Comparison of ENCODE assay signal across 9 cellular contexts in the genomic region with DNA sequence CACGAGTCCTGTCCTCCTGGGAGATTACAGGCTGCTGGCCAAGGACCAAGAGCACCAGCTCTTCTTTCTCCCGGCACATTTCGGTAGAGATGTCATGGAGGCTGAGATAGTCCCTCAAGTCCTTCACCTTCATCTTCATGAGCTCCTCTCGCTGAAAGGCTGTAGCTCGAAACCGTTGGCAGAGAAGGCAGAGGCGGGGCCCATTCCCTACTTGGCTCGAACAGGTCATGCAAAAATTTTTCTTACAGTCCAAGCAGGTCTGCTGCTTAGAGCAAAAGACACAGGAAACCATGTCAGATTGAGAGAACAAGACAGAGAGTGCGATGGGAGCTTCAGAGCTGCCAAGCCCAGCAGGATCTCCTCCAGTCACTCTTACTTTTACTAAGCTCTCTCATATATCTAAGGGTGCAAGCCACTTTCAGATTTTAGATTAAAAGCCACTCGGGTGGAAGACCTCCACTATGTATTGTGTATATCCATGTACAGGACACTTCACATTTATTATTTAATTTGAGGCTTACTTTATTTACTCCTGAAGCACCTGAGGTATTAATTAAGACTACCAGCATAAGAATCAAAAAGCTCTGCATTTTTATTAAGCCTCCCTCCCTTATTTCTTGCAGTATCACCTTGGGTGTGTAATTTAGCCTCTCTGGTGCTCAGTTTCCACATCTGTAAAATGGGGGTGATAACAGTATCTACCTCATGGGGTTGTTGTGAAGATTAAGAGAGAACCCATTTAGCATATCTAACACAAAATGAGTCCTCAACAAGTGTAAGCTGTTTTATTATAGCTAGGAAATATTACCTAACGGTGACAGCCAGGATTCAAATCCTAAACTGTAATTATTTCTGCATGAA. TPM values are rescaled to one million over a fixed set of nuclear protein-coding genes. Genes with fewer than 3 reads are reported as not detected.
DNase-seq lines count a peak whose midpoint lies in the region; ATAC-seq, FAIRE-seq and TF ChIP-seq lines count a peak whose summit lies in the region.
"Had no signal": no experiment of that assay in that cellular context is flagged by ENCODE, and none has a peak within 500 bp of the region (broad histone marks: within the 10 kb centered on the region; RNA-seq: fewer than 3 reads in every experiment).

No MANE protein-coding gene starts in this region.

- H3K36me3 Mint-ChIP-seq in activated CD8-positive, alpha-beta T cell treated with anti-CD3 and anti-CD28 coated beads, Interleukin-2, amount 10 ng/mL, durations not matched to agents 7 days and 5 days (ENCODE audit: low read depth), result peaks cover 22% of the 10 kb centered on the region
- peaks cover 52% of the 10 kb centered on the region for H3K36me3 Mint-ChIP-seq in stimulated activated effector memory CD8-positive, alpha-beta T cell treated with anti-CD3 and anti-CD28 coated beads, Interleukin-12 subunit alpha, Interleukin-12 subunit beta, amount 100 ng/mL, for 72 hours

- H3K14ac ChIP-seq in IMR-90 (replicated peaks; ENCODE audit: low read depth, low read length), result no peak overlapping the region; the same call in none of the 2 replicates

- peak overlapping the region; percentile 79 for H2BK5ac ChIP-seq in IMR-90 (ENCODE audit: low read depth, low read length, poor library complexity, severe bottlenecking)

- in situ Hi-C loops in IMR-90 (cut with MboI; ENCODE audit: low sequenced_read_pairs), result no loop called here

- H4K5ac ChIP-seq in IMR-90 (ENCODE audit: low read depth, low read length), result no peak overlapping the region; the same call in 1 of the 2 replicates

- no peak overlapping the region for H2AK9ac ChIP-seq in IMR-90 (replicated peaks; ENCODE audit: low read depth, low read length, poor library complexity)

- no peak for TF ChIP-seq RAD21 in IMR-90 (IDR thresholded peaks at IDR 0.05; ENCODE audit: low read length)

- peak overlapping the region; percentile 66 for H3K4me3 Mint-ChIP-seq in activated CD8-positive, alpha-beta T cell treated with anti-CD3 and anti-CD28 coated beads, Interleukin-2, amount 10 ng/mL, durations not matched to agents 7 days and 5 days
- H3K4me3 Mint-ChIP-seq in stimulated activated effector memory CD8-positive, alpha-beta T cell treated with anti-CD3 and anti-CD28 coated beads, Interleukin-12 subunit alpha, Interleukin-12 subunit beta, amount 100 ng/mL, for 72 hours, result peak overlapping the region; percentile 76

- H3K18ac ChIP-seq in IMR-90 (ENCODE audit: low read depth, low read length), result no peak overlapping the region

- H2BK20ac ChIP-seq in IMR-90 (ENCODE audit: low read depth, low read length), result no peak overlapping the region

- DNase-seq in IMR-90, result no peak
- no peak for DNase-seq in activated CD8-positive, alpha-beta T cell treated with anti-CD3 and anti-CD28 coated beads, Interleukin-2, amount 10 ng/mL, durations not matched to agents 7 days and 5 days
- no peak for DNase-seq in stimulated activated effector memory CD8-positive, alpha-beta T cell treated with anti-CD3 and anti-CD28 coated beads, Interleukin-12 subunit alpha, Interleukin-12 subunit beta, amount 100 ng/mL, for 72 hours (ENCODE audit: low spot score in 2 of 2)
- DNase-seq in sciatic nerve (ENCODE audit: low spot score), result no peak
- DNase-seq in activated CD4-positive, CD25-positive, alpha-beta regulatory T cell treated with anti-CD3 and anti-CD28 coated beads, Interleukin-2, amount 50 U/mL, for 72 hours, result no peak
- no peak for DNase-seq in pancreas
- DNase-seq: NCI-H524 had no signal

- no peak overlapping the region for H4K91ac ChIP-seq in IMR-90 (ENCODE audit: insufficient read depth, low read depth, low read length)

- no peak overlapping the region for H3K23ac ChIP-seq in IMR-90 (ENCODE audit: low read depth, low read length)

- H3K9me1 ChIP-seq in IMR-90 (ENCODE audit: insufficient read depth, low read length), result peaks cover 18% of the 10 kb centered on the region

- BruUV-seq in IMR-90 (replicated peaks; lab: Mats Ljungman, UMichigan), result no TSS peak

- H4K20me1 ChIP-seq in IMR-90 (ENCODE audit: insufficient read depth, low read length), result no peaks in the 10 kb centered on the region; the same call in 1 of the 2 replicates

- TF ChIP-seq POLR2A in IMR-90 (IDR thresholded peaks at IDR 0.05; ENCODE audit: low read depth, low read length), result no peak
- TF ChIP-seq POLR2A in gastroesophageal sphincter (IDR thresholded peaks at IDR 0.05), result no peak

- H3K9me3 ChIP-seq in IMR-90 (ENCODE audit: control insufficient read depth, insufficient read depth, low read length) (no peaks in the 10 kb centered on the region), gastroesophageal sphincter (no peaks in the 10 kb centered on the region), pancreas (no peaks in the 10 kb centered on the region)

- no peak overlapping the region for H3K4ac ChIP-seq in IMR-90 (ENCODE audit: low read depth, low read length)

- H3K27me3 ChIP-seq in IMR-90 (ENCODE audit: control insufficient read depth, insufficient read depth, low read length) (no peaks in the 10 kb centered on the region), gastroesophageal sphincter (no peaks in the 10 kb centered on the region), pancreas (no peaks in the 10 kb centered on the region)

- H3K36me3 ChIP-seq in IMR-90 (ENCODE audit: control insufficient read depth, insufficient read depth, low read length) (peaks cover 23% of the 10 kb centered on the region), gastroesophageal sphincter (peaks cover 0 to 63% of the 10 kb centered on the region in 2 donors), pancreas (peaks cover 0 to 9% (median 0%) of the 10 kb centered on the region in 3 donors)

- CTCF ChIA-PET in IMR-90 (lab: Yijun Ruan, JAX), result interaction anchor here (1.2 to 1.3 kb wide), 2 partner anchors 24 to 68 kb away, joined by 3 to 4 read pairs; no protein-coding TSS in a partner anchor
- CTCF ChIA-PET in activated CD8-positive, alpha-beta T cell treated with anti-CD3 and anti-CD28 coated beads, Interleukin-2, amount 10 ng/mL, durations not matched to agents 7 days and 5 days (lab: Charles Lee), result interaction anchor here (0.7 to 3.3 kb wide), 20 partner anchors 7 to 479 kb away, joined by 3 to 57 read pairs (median 6); a partner anchor contains a TSS

- no CpG with 5 or more reads among the region's 11 CpGs for WGBS in IMR-90 (ENCODE audit: extremely low coverage in 2 of 2, insufficient read length in 1 of 2), 2 experiments
- 83 to 89% methylated on average over 5 to 11 of the region's 11 CpGs for WGBS in gastroesophageal sphincter (ENCODE audit: low coverage in 1 of 2), 2 donors
- WGBS in pancreas, 2 donors, result 84 to 89% methylated on average over 11 of the region's 11 CpGs

- H2BK120ac ChIP-seq in IMR-90 (ENCODE audit: low read depth, low read length), result no peak overlapping the region

- no peak for FAIRE-seq in pancreas (lab: Jason Lieb, UNC)

- dilution Hi-C loops in IMR-90 (cut with HindIII; ENCODE audit: low sequenced_read_pairs, unreplicated experiment), result no loop called here

- 0 out of 2 replicates have a peak, but pooled peaks cover 2% of the 10 kb centered on the region for H3K4me1 ChIP-seq in IMR-90 (ENCODE audit: control insufficient read depth, insufficient read depth, low read length)
- peaks cover 0 to 27% (median 11%) of the 10 kb centered on the region in 3 donors for H3K4me1 ChIP-seq in gastroesophageal sphincter
- H3K4me1 ChIP-seq in pancreas, result peaks cover 0 to 6% (median 0%) of the 10 kb centered on the region in 3 donors

- peak overlapping the region; percentile 98 for H3K27ac Mint-ChIP-seq in activated CD8-positive, alpha-beta T cell treated with anti-CD3 and anti-CD28 coated beads, Interleukin-2, amount 10 ng/mL, durations not matched to agents 7 days and 5 days
- H3K27ac Mint-ChIP-seq in stimulated activated effector memory CD8-positive, alpha-beta T cell treated with anti-CD3 and anti-CD28 coated beads, Interleukin-12 subunit alpha, Interleukin-12 subunit beta, amount 100 ng/mL, for 72 hours, result peak overlapping the region; percentile 98

- no peaks in the 10 kb centered on the region for H3K27me3 Mint-ChIP-seq in activated CD8-positive, alpha-beta T cell treated with anti-CD3 and anti-CD28 coated beads, Interleukin-2, amount 10 ng/mL, durations not matched to agents 7 days and 5 days (ENCODE audit: low read depth)
- H3K27me3 Mint-ChIP-seq: progenitor cell of endocrine pancreas had no signal

- H2AK5ac ChIP-seq in IMR-90 (ENCODE audit: low read depth, low read length), result no peak overlapping the region

- H3K4me3 ChIP-seq in IMR-90 (ENCODE audit: insufficient read depth, low read depth, low read length) (no peak overlapping the region), gastroesophageal sphincter (no peak overlapping the region), pancreas (no peak overlapping the region)

- intact Hi-C loops in IMR-90 (cut with micrococcal nuclease), result loop anchor here (1.0 to 5.0 kb wide), 2 partner anchors 46 to 68 kb away; no protein-coding TSS in a partner anchor
- intact Hi-C loops in sciatic nerve (cut with DNase I), result no loop called here
- intact Hi-C loops in pancreas (cut with DNase I), result no loop called here

- peak overlapping the region; percentile 34 to 84; a peak in 2 of 4 replicates for H4K8ac ChIP-seq in IMR-90 (ENCODE audit: low read depth in 2 of 2, low read length in 2 of 2)

- peaks cover 20 to 61% of the 10 kb centered on the region in 2 experiments for H3K79me1 ChIP-seq in IMR-90 (ENCODE audit: low read depth in 1 of 2, low read length in 2 of 2)

- POLR2A ChIA-PET in IMR-90 (lab: Charles Lee; ENCODE audit: unreplicated experiment), result no interaction called here
- POLR2A ChIA-PET in activated CD8-positive, alpha-beta T cell treated with anti-CD3 and anti-CD28 coated beads, Interleukin-2, amount 10 ng/mL, durations not matched to agents 7 days and 5 days (lab: Charles Lee), result interaction anchor here (0.5 to 2.8 kb wide), 20 partner anchors 7 to 516 kb away, joined by 3 to 32 read pairs (median 4); a partner anchor contains a TSS

- H3K56ac ChIP-seq in IMR-90 (ENCODE audit: extremely low read depth, insufficient read depth, low read length), result no peak overlapping the region

- no peak overlapping the region for H3K4me2 ChIP-seq in IMR-90 (ENCODE audit: low read depth, low read length)

- TF ChIP-seq CTCF in IMR-90 (conservative IDR thresholded peaks at IDR 0.05; ENCODE audit: low read depth, low read length) (no peak), gastroesophageal sphincter (IDR thresholded peaks at IDR 0.05) (no peak), pancreas (IDR thresholded peaks at IDR 0.05) (no peak)

- H3K4me1 Mint-ChIP-seq in activated CD8-positive, alpha-beta T cell treated with anti-CD3 and anti-CD28 coated beads, Interleukin-2, amount 10 ng/mL, durations not matched to agents 7 days and 5 days (ENCODE audit: low read depth), result peaks cover 40% of the 10 kb centered on the region
- peaks cover 39% of the 10 kb centered on the region for H3K4me1 Mint-ChIP-seq in stimulated activated effector memory CD8-positive, alpha-beta T cell treated with anti-CD3 and anti-CD28 coated beads, Interleukin-12 subunit alpha, Interleukin-12 subunit beta, amount 100 ng/mL, for 72 hours

- no peak for ATAC-seq in IMR-90 (ENCODE audit: low read depth)
- no peak for ATAC-seq in activated CD8-positive, alpha-beta T cell treated with anti-CD3 and anti-CD28 coated beads, Interleukin-2, amount 10 ng/mL, durations not matched to agents 7 days and 5 days
- no peak for ATAC-seq in gastroesophageal sphincter
- no peak for ATAC-seq in stimulated activated effector memory CD8-positive, alpha-beta T cell treated with anti-CD3 and anti-CD28 coated beads, Interleukin-12 subunit alpha, Interleukin-12 subunit beta, amount 100 ng/mL, for 72 hours
- no peak for ATAC-seq in sciatic nerve
- ATAC-seq in pancreas, result no peak

- TF ChIP-seq EP300 in gastroesophageal sphincter (IDR thresholded peaks at IDR 0.05), result no peak

- H3K9ac ChIP-seq in IMR-90 (ENCODE audit: low read depth, low read length), result no peak overlapping the region

- H3K27ac ChIP-seq in IMR-90 (ENCODE audit: insufficient read depth, low read length) (no peak overlapping the region), gastroesophageal sphincter (peak overlapping the region; percentile 53 to 85 (median 76)), pancreas (peak overlapping the region in 1 of 4 donors; percentile 55)

- no peaks in the 10 kb centered on the region for H3K9me3 Mint-ChIP-seq in activated CD8-positive, alpha-beta T cell treated with anti-CD3 and anti-CD28 coated beads, Interleukin-2, amount 10 ng/mL, durations not matched to agents 7 days and 5 days (ENCODE audit: insufficient read depth)
- H3K9me3 Mint-ChIP-seq in stimulated activated effector memory CD8-positive, alpha-beta T cell treated with anti-CD3 and anti-CD28 coated beads, Interleukin-12 subunit alpha, Interleukin-12 subunit beta, amount 100 ng/mL, for 72 hours, result no peaks in the 10 kb centered on the region

- H2AFZ ChIP-seq in IMR-90 (replicated peaks; ENCODE audit: low read length, poor library complexity), result peak overlapping the region; percentile 8

- H2BK15ac ChIP-seq in IMR-90 (ENCODE audit: low read depth, low read length), result no peak overlapping the region

RNA-seq across cellular contexts. Expression of a gene that starts 41.4 kb away (rescaled TPM):
- total RNA-seq in IMR-90 (2012; rRNA removed) (35.8 and 41.9 TPM in 2 replicates), gastroesophageal sphincter (10 to 100 TPM; 25.0 to 36.3 (median 29.9) TPM), sciatic nerve (35.2 TPM), pancreas (10 to 100 TPM; 14.6 to 22.2 (median 18.8) TPM)
- polyA plus RNA-seq in IMR-90 (2012; rRNA removed) (28.3 and 36.4 TPM in 2 replicates), pancreas (10 to 100 TPM in 1 of 2 donors, 1 to 10 TPM in 1; 6.4 to 11.6 TPM)
- polyA plus RNA-seq in IMR-90 (2012; cell fraction: cytosol; rRNA removed), result 18.8 and 24.6 TPM in 2 replicates
- polyA plus RNA-seq in IMR-90 (2012; cell fraction: nucleus; rRNA removed; ENCODE audit: low replicate concordance), result 34.5 and 61.5 TPM in 2 replicates
- total RNA-seq in activated CD8-positive, alpha-beta T cell treated with anti-CD3 and anti-CD28 coated beads, Interleukin-2, amount 10 ng/mL, durations not matched to agents 7 days and 5 days, result 10 to 100 TPM; 38.7 to 42.2 TPM

RNA-seq across cellular contexts. Expression of a gene that starts 41.8 kb away (rescaled TPM):
- total RNA-seq in IMR-90 (2012; rRNA removed) (19.2 and 20.8 TPM in 2 replicates), gastroesophageal sphincter (10 to 100 TPM; 16.7 to 43.8 (median 30.8) TPM), sciatic nerve (23.3 TPM), pancreas (10 to 100 TPM; 12.9 to 24.4 (median 17.4) TPM)
- polyA plus RNA-seq in IMR-90 (2012; rRNA removed) (9.9 and 11.6 TPM in 2 replicates), pancreas (1 to 10 TPM; 3.6 to 5.9 TPM)
- 6.0 and 9.6 TPM in 2 replicates for polyA plus RNA-seq in IMR-90 (2012; cell fraction: cytosol; rRNA removed)
- polyA plus RNA-seq in IMR-90 (2012; cell fraction: nucleus; rRNA removed; ENCODE audit: low replicate concordance), result 9.5 and 13.1 TPM in 2 replicates
- total RNA-seq in activated CD8-positive, alpha-beta T cell treated with anti-CD3 and anti-CD28 coated beads, Interleukin-2, amount 10 ng/mL, durations not matched to agents 7 days and 5 days, result 10 to 100 TPM; 26.4 to 29.1 TPM
